ENCODE assay signal across 17 cellular contexts in the genomic region with DNA sequence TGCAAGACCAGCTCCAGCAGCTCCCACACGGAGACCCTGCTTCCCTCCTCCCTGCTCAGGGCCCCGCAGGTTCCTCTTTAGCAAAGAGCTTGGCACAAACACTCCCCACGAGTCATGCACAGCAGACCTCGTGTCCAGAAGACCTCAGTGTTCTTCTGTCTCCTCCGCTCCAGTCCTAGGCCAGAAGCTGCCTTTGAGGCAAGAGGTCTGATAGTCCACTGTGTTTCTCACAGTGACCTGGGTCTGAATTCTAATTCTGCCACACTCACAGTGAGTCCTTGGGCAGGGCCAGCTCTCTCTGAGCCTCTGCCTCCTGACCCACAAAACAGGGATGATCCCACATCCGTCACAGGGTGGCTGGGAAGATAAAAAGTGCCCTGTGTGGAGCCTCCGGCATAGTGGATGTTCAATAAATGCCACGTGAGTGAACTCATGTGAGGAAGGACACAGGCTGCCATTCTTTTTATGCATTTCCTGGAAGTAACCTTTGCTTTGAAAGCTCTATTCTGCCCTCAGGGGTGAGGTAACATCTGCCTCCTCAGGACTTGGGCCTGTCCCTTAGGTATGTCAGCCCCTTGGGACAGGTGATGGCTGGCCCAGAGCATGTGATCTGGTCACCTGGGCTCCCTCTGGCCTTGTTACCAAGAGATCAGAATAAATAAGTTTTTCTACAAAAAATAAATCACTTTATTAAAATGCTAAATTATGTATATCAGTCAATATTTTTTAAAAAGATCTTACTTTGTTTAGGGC. TPM values are rescaled to one million over a fixed set of nuclear protein-coding genes. Genes with fewer than 3 reads are reported as not detected.
A peak's percentile ranks its signal among the peaks of the same experiment; 100 is the strongest.
DNase-seq lines count a peak whose midpoint lies in the region; ATAC-seq and TF ChIP-seq lines count a peak whose summit lies in the region.
"Had no signal": no experiment of that assay in that cellular context is flagged by ENCODE, and none has a peak within 500 bp of the region (broad histone marks: within the 10 kb centered on the region; RNA-seq: fewer than 3 reads in every experiment).

No MANE protein-coding gene starts in this region.

- TF ChIP-seq CTCF in NB4 (IDR thresholded peaks at IDR 0.05; ENCODE audit: low read depth, low read length) (no peak), neural cell (IDR thresholded peaks at IDR 0.05; ENCODE audit: poor library complexity, severe bottlenecking) (no peak)

- H3K36me3 ChIP-seq in H7 (replicated peaks; ENCODE audit: control insufficient read depth, insufficient read depth, low read length), result no peaks in the 10 kb centered on the region
- H3K36me3 ChIP-seq in neural cell (ENCODE audit: insufficient read depth, low read length), result no peaks in the 10 kb centered on the region
- H3K36me3 ChIP-seq: BLaER1, cardiac muscle cell, suprapubic skin had no signal

- TF ChIP-seq POLR2A in NB4 (IDR thresholded peaks at IDR 0.05; ENCODE audit: extremely low read depth, insufficient read length), result no peak

- no peaks in the 10 kb centered on the region for H4K20me1 ChIP-seq in neural cell (ENCODE audit: insufficient read depth)
- H4K20me1 ChIP-seq: BLaER1 had no signal

- no peaks in the 10 kb centered on the region for H3K9me3 ChIP-seq in neural cell (ENCODE audit: low read length)
- H3K9me3 ChIP-seq: BLaER1, suprapubic skin had no signal

- ATAC-seq in HG03196 (IDR thresholded peaks at IDR 0.05; ENCODE audit: unreplicated experiment), result no peak
- ATAC-seq: effector memory CD8-positive, alpha-beta T cell; T-helper 17 cell had no signal

- no peak overlapping the region for H3K4me3 ChIP-seq in H7 (ENCODE audit: insufficient read depth, low read depth, low read length)
- no peak overlapping the region for H3K4me3 ChIP-seq in NB4 (ENCODE audit: low read depth, low read length)
- peak overlapping the region; percentile 48 for H3K4me3 ChIP-seq in neural cell (ENCODE audit: low read length)
- H3K4me3 ChIP-seq: BLaER1, cardiac muscle cell, suprapubic skin had no signal

- H2AFZ ChIP-seq in neural cell (ENCODE audit: low read depth, low read length), result no peak overlapping the region

- TF ChIP-seq EP300 in neural cell (conservative IDR thresholded peaks at IDR 0.05; ENCODE audit: poor library complexity, severe bottlenecking), result no peak

- no peak overlapping the region for H3K4me2 ChIP-seq in neural cell (ENCODE audit: low read length)
- H3K4me2 ChIP-seq: BLaER1 had no signal

- no peaks in the 10 kb centered on the region for H3F3A ChIP-seq in neural cell (ENCODE audit: insufficient read depth, low read length, poor library complexity, severe bottlenecking)

- no peak overlapping the region for H3K9ac ChIP-seq in neural cell (ENCODE audit: low read length)
- H3K9ac ChIP-seq: BLaER1 had no signal

- peaks cover 41% of the 10 kb centered on the region for H3K79me2 ChIP-seq in neural cell (replicated peaks; ENCODE audit: insufficient read depth, low read length)

- H3K27ac ChIP-seq in neural cell (ENCODE audit: low read length), result no peak overlapping the region
- H3K27ac ChIP-seq in caudate nucleus (ENCODE audit: low read depth, low read length), result no peak overlapping the region
- H3K27ac ChIP-seq: BLaER1, cardiac muscle cell, suprapubic skin had no signal

- H3K27me3 ChIP-seq in H7 (ENCODE audit: control insufficient read depth, insufficient read depth, low read length) (peaks cover 3% of the 10 kb centered on the region), neural cell (ENCODE audit: insufficient read depth, low read depth, low read length) (no peaks in the 10 kb centered on the region)
- H3K27me3 ChIP-seq: BLaER1, suprapubic skin had no signal

- TF ChIP-seq RAD21 in neural cell (conservative IDR thresholded peaks at IDR 0.05), result no peak

- no peaks in the 10 kb centered on the region for H3K9me2 ChIP-seq in neural cell (ENCODE audit: insufficient read depth, low read length)

- DNase-seq in H7 (peak; percentile 6), NB4 (ENCODE audit: low read depth) (peak; percentile 91), dermis blood vessel endothelial cell (peak; percentile 16), retina (no peak), caudate nucleus (lab: John Stamatoyannopoulos, UW) (no peak)
- DNase-seq: activated CD4-positive, alpha-beta T cell treated with anti-CD3 and anti-CD28 coated beads for 4 hours; activated T-cell treated with anti-CD3 and anti-CD28 coated beads for 4 hours; effector memory CD8-positive, alpha-beta T cell; mesendoderm; NCI-H774; RPMI8226; T-helper 17 cell had no signal

TF ChIP-seq in neural cell, 6 proteins besides CTCF, POLR2A, EP300 and RAD21:
- TF ChIP-seq POLR2AphosphoS5 (IDR thresholded peaks at IDR 0.05) (no peak), TAF1 (IDR thresholded peaks at IDR 0.05; ENCODE audit: low read depth) (no peak), EZH2 (IDR thresholded peaks at IDR 0.05; ENCODE audit: borderline replicate concordance, insufficient read depth, low read length, poor library complexity, severe bottlenecking) (no peak)
- TF ChIP-seq, protein P1, sequence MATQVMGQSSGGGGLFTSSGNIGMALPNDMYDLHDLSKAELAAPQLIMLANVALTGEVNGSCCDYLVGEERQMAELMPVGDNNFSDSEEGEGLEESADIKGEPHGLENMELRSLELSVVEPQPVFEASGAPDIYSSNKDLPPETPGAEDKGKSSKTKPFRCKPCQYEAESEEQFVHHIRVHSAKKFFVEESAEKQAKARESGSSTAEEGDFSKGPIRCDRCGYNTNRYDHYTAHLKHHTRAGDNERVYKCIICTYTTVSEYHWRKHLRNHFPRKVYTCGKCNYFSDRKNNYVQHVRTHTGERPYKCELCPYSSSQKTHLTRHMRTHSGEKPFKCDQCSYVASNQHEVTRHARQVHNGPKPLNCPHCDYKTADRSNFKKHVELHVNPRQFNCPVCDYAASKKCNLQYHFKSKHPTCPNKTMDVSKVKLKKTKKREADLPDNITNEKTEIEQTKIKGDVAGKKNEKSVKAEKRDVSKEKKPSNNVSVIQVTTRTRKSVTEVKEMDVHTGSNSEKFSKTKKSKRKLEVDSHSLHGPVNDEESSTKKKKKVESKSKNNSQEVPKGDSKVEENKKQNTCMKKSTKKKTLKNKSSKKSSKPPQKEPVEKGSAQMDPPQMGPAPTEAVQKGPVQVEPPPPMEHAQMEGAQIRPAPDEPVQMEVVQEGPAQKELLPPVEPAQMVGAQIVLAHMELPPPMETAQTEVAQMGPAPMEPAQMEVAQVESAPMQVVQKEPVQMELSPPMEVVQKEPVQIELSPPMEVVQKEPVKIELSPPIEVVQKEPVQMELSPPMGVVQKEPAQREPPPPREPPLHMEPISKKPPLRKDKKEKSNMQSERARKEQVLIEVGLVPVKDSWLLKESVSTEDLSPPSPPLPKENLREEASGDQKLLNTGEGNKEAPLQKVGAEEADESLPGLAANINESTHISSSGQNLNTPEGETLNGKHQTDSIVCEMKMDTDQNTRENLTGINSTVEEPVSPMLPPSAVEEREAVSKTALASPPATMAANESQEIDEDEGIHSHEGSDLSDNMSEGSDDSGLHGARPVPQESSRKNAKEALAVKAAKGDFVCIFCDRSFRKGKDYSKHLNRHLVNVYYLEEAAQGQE (IDR thresholded peaks at IDR 0.05; ENCODE audit: borderline replicate concordance), result no peak
TF ChIP-seq in neural cell: peak in this region for 0.

RNA-seq across cellular contexts. Expression of a gene that starts 7.6 kb away (rescaled TPM):
- total RNA-seq in H7 (2014; rRNA removed; shearing (Covaris generic)), result 1.2 and 2.4 TPM in 2 replicates
- total RNA-seq in dermis blood vessel endothelial cell, result 1.9 TPM in 2 replicates
- 57.5 and 60.8 TPM in 2 replicates for polyA plus RNA-seq in neural cell
- 75.0 and 92.1 TPM in 2 replicates for polyA minus RNA-seq in neural cell

Comparison
In these comparisons a context has a peak if more than half of its experiments do, and no peak if none do; other contexts are left out.
1. DNase-seq: peak in H7 (single experiment), NB4 (single experiment) and dermis blood vessel endothelial cell (single experiment); none in retina (single experiment) and caudate nucleus (0 of 61).